In genomic region chr5:112238473-112238872, GRCh38 we compare ENCODE assay signal across 18 cellular contexts.
DNase-seq lines count a peak whose midpoint lies in the region; ATAC-seq, FAIRE-seq and TF ChIP-seq lines count a peak whose summit lies in the region.
"Had no signal": no experiment of that assay in that cellular context is flagged by ENCODE, and none has a peak within 500 bp of the region (broad histone marks: within the 10 kb centered on the region; RNA-seq: fewer than 3 reads in every experiment).

No MANE protein-coding gene starts in this region.

- intact Hi-C loops in HepG2 (cut with micrococcal nuclease; ENCODE audit: unreplicated experiment), result no loop called here

- TF ChIP-seq EP300 in HepG2 (IDR thresholded peaks at IDR 0.05; ENCODE audit: low read depth in 2 of 2, low read length in 2 of 2), result no peak
- TF ChIP-seq EP300 in HepG2 (CRISPR knock-in tag; IDR thresholded peaks at IDR 0.05; ENCODE audit: borderline replicate concordance), result no peak

- H3K4me1 ChIP-seq in OCI-LY1 (ENCODE audit: insufficient read depth, low read length, severe bottlenecking) (no peaks in the 10 kb centered on the region), HepG2 (ENCODE audit: insufficient read depth, low read length) (no peaks in the 10 kb centered on the region)
- H3K4me1 ChIP-seq: BLaER1 treated with 17β-estradiol and CSF1 and Interleukin-3, amounts not matched to agents 10 nM and 100 nM had no signal

- no peak overlapping the region for H2AFZ ChIP-seq in OCI-LY1 (ENCODE audit: low read length)
- H2AFZ ChIP-seq in HepG2 (ENCODE audit: low read length), result no peak overlapping the region

- no peak for FAIRE-seq in HepG2 (lab: Jason Lieb, UNC)
- FAIRE-seq: GM12892, keratinocyte had no signal

- no peak for TF ChIP-seq RAD21 in HepG2 (CRISPR knock-in tag; IDR thresholded peaks at IDR 0.05)

- no peaks in the 10 kb centered on the region for H3K9me2 ChIP-seq in OCI-LY1 (ENCODE audit: low read depth, low read length)

- no peaks in the 10 kb centered on the region for H3K36me3 ChIP-seq in OCI-LY1 (ENCODE audit: insufficient read depth, low read length)
- H3K36me3 ChIP-seq in HepG2 (replicated peaks in 1 of 2; ENCODE audit: control insufficient read depth in 1 of 2, insufficient read depth in 2 of 2, low read length in 2 of 2), result no peaks in the 10 kb centered on the region
- H3K36me3 ChIP-seq: BLaER1 treated with 17β-estradiol and CSF1 and Interleukin-3, amounts not matched to agents 10 nM and 100 nM; brain microvascular endothelial cell had no signal

- H3K4me2 ChIP-seq in OCI-LY1 (ENCODE audit: low read length) (no peak overlapping the region), HepG2 (ENCODE audit: low read depth, low read length) (no peak overlapping the region)
- H3K4me2 ChIP-seq: BLaER1 treated with 17β-estradiol and CSF1 and Interleukin-3, amounts not matched to agents 10 nM and 100 nM had no signal

- H3K79me2 ChIP-seq in OCI-LY1 (ENCODE audit: insufficient read depth, low read length) (no peaks in the 10 kb centered on the region), HepG2 (ENCODE audit: insufficient read depth, low read length) (no peaks in the 10 kb centered on the region)

- H3K9me3 ChIP-seq in OCI-LY1 (ENCODE audit: low read length) (no peaks in the 10 kb centered on the region), HepG2 (ENCODE audit: low read length) (no peaks in the 10 kb centered on the region)
- H3K9me3 ChIP-seq: BLaER1 treated with 17β-estradiol and CSF1 and Interleukin-3, amounts not matched to agents 10 nM and 100 nM had no signal

- in situ Hi-C loops in HepG2 (cut with HindIII; ENCODE audit: extremely low pct_ligation_motif_present, low pct_unique_long_range_greater_than_20kb), result no loop called here
- in situ Hi-C loops in GM13976 (cut with MboI; ENCODE audit: low sequenced_read_pairs, unreplicated experiment), result no loop called here

- H3K27me3 ChIP-seq in OCI-LY1 (ENCODE audit: insufficient read depth, low read length) (no peaks in the 10 kb centered on the region), HepG2 (ENCODE audit: control insufficient read depth in 1 of 2, insufficient read depth in 2 of 2, low read length in 2 of 2) (no peaks in the 10 kb centered on the region)
- H3K27me3 ChIP-seq: BLaER1 treated with 17β-estradiol and CSF1 and Interleukin-3, amounts not matched to agents 10 nM and 100 nM; brain microvascular endothelial cell; dorsolateral prefrontal cortex had no signal

- no peaks in the 10 kb centered on the region for H3F3A ChIP-seq in OCI-LY1 (ENCODE audit: insufficient read depth, low read length)

- H4K20me1 ChIP-seq in OCI-LY1 (ENCODE audit: insufficient read depth, low read length) (no peaks in the 10 kb centered on the region), HepG2 (ENCODE audit: insufficient read depth, low read length) (no peaks in the 10 kb centered on the region)
- H4K20me1 ChIP-seq: BLaER1 treated with 17β-estradiol and CSF1 and Interleukin-3, amounts not matched to agents 10 nM and 100 nM had no signal

- CTCF ChIA-PET in HepG2 (lab: Yijun Ruan, JAX; ENCODE audit: low intra/inter-chr PET ratio, low total read pairs), result interaction anchor here (1.0 kb wide), 1 partner anchor 182 kb away, joined by 3 read pairs; no protein-coding TSS in a partner anchor

- H3K4me3 ChIP-seq in OCI-LY1 (ENCODE audit: low read depth, low read length, poor library complexity, severe bottlenecking) (no peak overlapping the region), HepG2 (replicated peaks in 1 of 3; ENCODE audit: insufficient read depth in 1 of 3, low read depth in 2 of 3, low read length in 3 of 3) (no peak overlapping the region)
- H3K4me3 ChIP-seq: BLaER1 treated with 17β-estradiol and CSF1 and Interleukin-3, amounts not matched to agents 10 nM and 100 nM; dorsolateral prefrontal cortex had no signal

- no peak for TF ChIP-seq POLR2A in HepG2 (IDR thresholded peaks at IDR 0.05; ENCODE audit: insufficient read depth in 1 of 2, low read depth in 2 of 2, low read length in 2 of 2)

- TF ChIP-seq CTCF in GM12874 (IDR thresholded peaks at IDR 0.05; ENCODE audit: insufficient read depth, low read depth, low read length) (0 out of 2 replicates have a peak, but pooled peaks have one; percentile 12), OCI-LY1 (IDR thresholded peaks at IDR 0.05; ENCODE audit: low read length) (peak; percentile 54), HepG2 (CRISPR knock-in tag; IDR thresholded peaks at IDR 0.05) (peak; percentile 21; the same call in 1 of the 2 replicates), GM13976 (IDR thresholded peaks at IDR 0.05; ENCODE audit: borderline replicate concordance, control extremely low read depth, extremely low read depth, insufficient read depth, missing control alignments) (no peak)

- H3K9ac ChIP-seq in OCI-LY1 (ENCODE audit: low read length), result no peak overlapping the region
- no peak overlapping the region for H3K9ac ChIP-seq in HepG2 (ENCODE audit: insufficient read depth, low read depth, low read length)
- H3K9ac ChIP-seq: BLaER1 treated with 17β-estradiol and CSF1 and Interleukin-3, amounts not matched to agents 10 nM and 100 nM had no signal

- POLR2A ChIA-PET in HepG2 (lab: Yijun Ruan, JAX), result no interaction called here

- peak; percentile 39; the same call in 1 of the 3 replicates for ATAC-seq in HepG2
- ATAC-seq: activated naive CD4-positive, alpha-beta T cell treated with anti-CD3 and anti-CD28 coated beads, Interleukin-2, amount 50 U/mL, for 72 hours had no signal

- no TSS peak for BruUV-seq in HepG2 (replicated peaks; lab: Mats Ljungman, UMichigan)

- H3K27ac ChIP-seq in OCI-LY1 (ENCODE audit: low read depth, low read length, poor library complexity, severe bottlenecking), result no peak overlapping the region
- no peak overlapping the region for H3K27ac ChIP-seq in HepG2 (ENCODE audit: extremely low read length, insufficient read depth, low read length)
- H3K27ac ChIP-seq: BLaER1 treated with 17β-estradiol and CSF1 and Interleukin-3, amounts not matched to agents 10 nM and 100 nM; brain microvascular endothelial cell; dorsolateral prefrontal cortex had no signal

- peak; percentile 40 for DNase-seq in DMS53 (lab: John Stamatoyannopoulos, UW)
- no peak for DNase-seq in HepG2 (ENCODE audit: low spot score)
- DNase-seq in NCI-H2081 (lab: John Stamatoyannopoulos, UW), result no peak
- DNase-seq in NCI-H2227 treated with DMSO at 0.1 percent for 48 hours (lab: John Stamatoyannopoulos, UW), result no peak
- no peak for DNase-seq in GM13976 (ENCODE audit: low spot score)
- DNase-seq: activated T-cell treated with anti-CD3 and anti-CD28 coated beads for 4 hours; brain microvascular endothelial cell; dorsolateral prefrontal cortex; NCI-H146; nucleus accumbens; stimulated activated CD4-positive, alpha-beta T cell treated with anti-CD3 and anti-CD28 coated beads, Interleukin-4, amount 100 ng/mL, for 24 hours; T-helper 2 cell had no signal

TF ChIP-seq in HepG2, 621 proteins besides CTCF, POLR2A, EP300 and RAD21:
- no peak for TF ChIP-seq NCOR1 (IDR thresholded peaks at IDR 0.05; ENCODE audit: borderline replicate concordance, low read length)
- peak; percentile 13; the same call in 1 of the 2 replicates for TF ChIP-seq STAG1 (CRISPR knock-in tag; IDR thresholded peaks at IDR 0.05)
- no peak for TF ChIP-seq ZNF816 (CRISPR knock-in tag; IDR thresholded peaks at IDR 0.05; ENCODE audit: borderline replicate concordance)
